In the genomic region with DNA sequence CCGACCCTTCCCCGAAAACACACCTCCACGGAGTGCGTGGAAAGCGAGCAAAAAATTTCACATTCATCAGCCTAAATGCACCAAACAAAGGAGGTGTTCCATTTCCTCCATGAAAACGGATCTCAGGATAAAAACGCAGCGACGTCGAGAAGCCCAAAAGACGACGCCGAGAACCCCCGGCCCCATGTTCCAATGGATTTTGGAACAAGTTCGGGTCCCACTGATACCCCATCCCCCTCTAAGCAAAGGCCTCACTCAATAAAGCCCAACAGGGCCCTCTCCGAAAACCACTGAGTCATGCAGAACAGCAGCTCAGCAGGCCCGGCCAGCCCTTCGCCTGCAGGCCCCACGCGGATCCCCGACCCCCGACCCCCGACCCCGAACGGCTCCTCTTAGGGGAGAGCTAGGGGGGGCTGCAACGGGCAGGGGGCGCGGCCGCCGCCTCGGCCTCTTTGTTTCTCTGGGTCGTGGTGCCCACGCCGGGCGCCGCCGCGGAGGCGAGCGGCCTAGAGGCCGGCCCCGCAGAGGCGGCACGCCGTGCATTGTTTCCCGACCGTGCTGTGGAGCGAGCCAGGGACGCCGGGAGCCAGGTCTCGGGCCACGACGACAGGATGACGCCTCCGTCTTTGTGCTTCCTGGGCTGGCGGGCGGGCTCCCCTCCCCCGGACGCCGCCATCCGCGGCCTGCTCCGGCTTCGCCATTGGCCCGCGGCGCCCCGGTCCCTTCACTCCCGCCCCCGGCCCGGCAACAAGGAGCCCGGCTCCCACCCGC, we compare ENCODE assay signal across 8 cellular contexts. TPM values are rescaled to one million over a fixed set of nuclear protein-coding genes. Genes with fewer than 3 reads are reported as not detected.
DNase-seq lines count a peak whose midpoint lies in the region; ATAC-seq lines count a peak whose summit lies in the region.

No MANE protein-coding gene starts in this region.

- peak overlapping the region; percentile 99 for H3K14ac ChIP-seq in mesenchymal stem cell (ENCODE audit: low read length in 2 of 2)

- peak overlapping the region; percentile 83 for H2BK15ac ChIP-seq in mesenchymal stem cell (ENCODE audit: low read depth, poor library complexity, severe bottlenecking)

- peak; percentile 75 for DNase-seq in NCI-H748 (lab: John Stamatoyannopoulos, UW; ENCODE audit: unreplicated experiment)
- DNase-seq in NCI-H748 treated with DMSO at 0.1 percent for 48 hours (lab: John Stamatoyannopoulos, UW), result no peak
- peak; percentile 28 for DNase-seq in NCI-H2196 (lab: John Stamatoyannopoulos, UW; ENCODE audit: unreplicated experiment)
- peak; percentile 84 for DNase-seq in activated CD8-positive, alpha-beta memory T cell treated with anti-CD3 and anti-CD28 coated beads for 24 hours
- DNase-seq in effector CD8-positive, alpha-beta T cell (lab: John Stamatoyannopoulos, UW), result peak; percentile 43
- peak; percentile 66 for DNase-seq in mesenchymal stem cell
- peak; percentile 34 for DNase-seq in stimulated activated CD8-positive, alpha-beta memory T cell treated with anti-CD3 and anti-CD28 coated beads, Interleukin-15, amount 100 ng/mL, for 1 hour (ENCODE audit: low read depth)

- H3K36me3 ChIP-seq in mesenchymal stem cell (ENCODE audit: control insufficient read depth in 1 of 2, insufficient read depth in 2 of 2, low read depth in 1 of 2, low read length in 2 of 2), result peaks cover 0 to 34% of the 10 kb centered on the region in 2 experiments

- peak overlapping the region; percentile 52 to 96 for H3K23ac ChIP-seq in mesenchymal stem cell (ENCODE audit: low read length in 2 of 2)

- peak overlapping the region; percentile 97 for H3K9ac ChIP-seq in mesenchymal stem cell (ENCODE audit: low read length)

- peak overlapping the region; percentile 80 for H3K27ac ChIP-seq in mesenchymal stem cell (ENCODE audit: low read length, poor library complexity, severe bottlenecking)

- no peaks in the 10 kb centered on the region for H3K4me1 ChIP-seq in mesenchymal stem cell (ENCODE audit: control insufficient read depth, insufficient read depth, low read depth, low read length)

- peak overlapping the region; percentile 80 to 89 for H3K4me3 ChIP-seq in mesenchymal stem cell (ENCODE audit: insufficient read depth in 1 of 2, low read depth in 1 of 2, low read length in 2 of 2)

- no peaks in the 10 kb centered on the region for H3K9me3 ChIP-seq in mesenchymal stem cell (ENCODE audit: control insufficient read depth, low read length)

- H2BK12ac ChIP-seq in mesenchymal stem cell (ENCODE audit: low read length in 2 of 2), result peak overlapping the region in 1 of 2 experiments; percentile 71

- ATAC-seq in HG02642 (IDR thresholded peaks at IDR 0.05; ENCODE audit: poor library complexity, unreplicated experiment), result peak; percentile 52

- no peaks in the 10 kb centered on the region for H3K27me3 ChIP-seq in mesenchymal stem cell (ENCODE audit: control insufficient read depth in 1 of 2, insufficient read depth in 1 of 2, low read length in 2 of 2)

- no peaks in the 10 kb centered on the region for H3K79me1 ChIP-seq in mesenchymal stem cell (replicated peaks; ENCODE audit: low read length, poor library complexity, severe bottlenecking)

- H2AK5ac ChIP-seq in mesenchymal stem cell (ENCODE audit: low read length, severe bottlenecking), result peak overlapping the region; percentile 93

- peak overlapping the region; percentile 79 for H3K4me2 ChIP-seq in mesenchymal stem cell (ENCODE audit: low read length, poor library complexity, severe bottlenecking)

- peak overlapping the region; percentile 98 to 100 for H3K18ac ChIP-seq in mesenchymal stem cell (ENCODE audit: low read depth in 1 of 2, low read length in 2 of 2)

- peak overlapping the region; percentile 89 for H2BK120ac ChIP-seq in mesenchymal stem cell (ENCODE audit: low read depth, low read length)

- H4K91ac ChIP-seq in mesenchymal stem cell (ENCODE audit: low read length), result peak overlapping the region; percentile 97

- peak overlapping the region; percentile 72 to 98 for H3K4ac ChIP-seq in mesenchymal stem cell (ENCODE audit: low read depth in 1 of 2, low read length in 2 of 2)

- no peak overlapping the region for H2AFZ ChIP-seq in mesenchymal stem cell (ENCODE audit: low read depth, low read length)

- under 1% methylated on average over 49 of the region's 73 CpGs for WGBS in mesenchymal stem cell

- peak overlapping the region; percentile 91 for H2BK5ac ChIP-seq in mesenchymal stem cell (ENCODE audit: low read depth, low read length, poor library complexity, severe bottlenecking)

- peak overlapping the region; percentile 89 for H4K8ac ChIP-seq in mesenchymal stem cell (ENCODE audit: low read length)

RNA-seq across cellular contexts. Expression of gene ZFAND5, which starts 0.9 kb away (rescaled TPM):
- 183 TPM for polyA plus RNA-seq in mesenchymal stem cell (2013, experiment 1 of 2)
- 181 TPM for polyA plus RNA-seq in mesenchymal stem cell (2013, experiment 2 of 2)
